In the genomic region with DNA sequence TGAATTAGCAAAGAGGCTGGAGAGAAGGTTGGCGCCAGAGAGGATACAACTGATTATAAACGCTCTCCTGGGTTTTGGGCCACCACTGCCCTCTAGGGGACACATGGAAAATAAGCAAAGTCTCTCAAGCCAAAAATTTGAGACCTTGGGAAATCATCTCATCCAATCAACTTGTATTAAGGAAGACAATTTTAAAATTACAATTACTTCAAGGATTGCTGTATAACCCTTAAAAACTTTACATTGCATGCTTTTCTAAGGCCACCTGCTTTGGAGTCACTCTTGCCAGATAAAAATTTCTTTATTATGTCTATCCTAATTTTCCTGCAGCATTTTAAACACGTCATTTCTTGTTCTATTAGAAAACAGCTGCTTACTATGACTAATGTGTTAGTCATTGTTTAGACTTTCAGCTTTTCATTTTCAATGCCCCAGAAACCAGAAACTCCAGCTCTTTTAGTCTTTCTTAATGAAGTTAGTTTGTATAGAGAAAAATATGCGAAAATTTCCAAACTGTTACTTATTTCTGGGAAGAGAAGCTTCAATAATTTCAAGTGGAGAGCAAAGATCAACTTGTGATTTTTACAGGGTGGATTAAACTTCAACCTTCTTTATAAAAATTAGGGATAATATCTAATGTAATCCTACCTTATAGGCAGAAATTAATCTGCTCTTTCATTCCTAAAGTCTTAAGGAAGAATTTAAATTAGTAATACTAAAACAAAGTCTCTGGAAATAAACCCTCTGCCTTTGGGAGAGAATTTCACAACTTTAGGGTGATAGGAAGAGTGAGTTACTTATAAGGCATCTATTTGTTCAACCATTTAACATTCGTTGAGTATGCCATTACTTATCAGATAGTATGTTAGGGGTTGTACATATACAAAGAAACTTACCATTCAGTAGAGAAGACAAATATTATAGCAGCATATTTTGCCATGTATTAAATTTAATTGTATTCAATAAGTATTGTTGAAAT, we compare ENCODE assay signal across 8 cellular contexts. TPM values are rescaled to one million over a fixed set of nuclear protein-coding genes. Genes with fewer than 3 reads are reported as not detected.
DNase-seq lines count a peak whose midpoint lies in the region; ATAC-seq and TF ChIP-seq lines count a peak whose summit lies in the region.

No MANE protein-coding gene starts in this region.

- WGBS in right lobe of liver (ENCODE audit: insufficient coverage, low coverage, low lambda C conversion rate, missing lambda C conversion rate): 14% methylated on average over 5 of the region's 5 CpGs

- peak overlapping the region in 2 of 3 donors; percentile 4 to 75 for H3K27ac ChIP-seq in right lobe of liver

- no peaks in the 10 kb centered on the region for H3K36me3 ChIP-seq in right lobe of liver

- TF ChIP-seq POLR2A in right lobe of liver (IDR thresholded peaks at IDR 0.05): no peak

- peaks cover 0 to 7% (median 0%) of the 10 kb centered on the region in 4 donors for H3K4me1 ChIP-seq in right lobe of liver

- intact Hi-C loops in right lobe of liver (cut with DNase I): loop anchor here in 1 of 2 donors (5.0 kb wide), 1 partner anchor 147 kb away; no protein-coding TSS in a partner anchor

- peak; percentile 79 for DNase-seq in DMS153 treated with DMSO at 0.1 percent for 48 hours (lab: John Stamatoyannopoulos, UW; ENCODE audit: unreplicated experiment)
- DNase-seq in NCI-H146 (lab: John Stamatoyannopoulos, UW): peak; percentile 75
- DNase-seq in UCSD-AML1 (lab: John Stamatoyannopoulos, UW; ENCODE audit: unreplicated experiment): peak; percentile 17
- DNase-seq in ecto neural progenitor cell (ENCODE audit: low spot score): peak; percentile 60
- peak in 2 of 3 donors; percentile 40 to 70 for DNase-seq in right lobe of liver
- peak in 2 of 3 experiments; percentile 15 to 35 for DNase-seq in stimulated activated CD4-positive, alpha-beta T cell treated with anti-CD3 and anti-CD28 coated beads, TNF-alpha, amount 100 ng/mL, for 24 hours (ENCODE audit: low read depth in 3 of 3)

- ATAC-seq in GM21619 (IDR thresholded peaks at IDR 0.05; ENCODE audit: unreplicated experiment) (peak; percentile 48), right lobe of liver (peak; percentile 96 to 97 (median 96)), HG02610 (IDR thresholded peaks at IDR 0.05; ENCODE audit: unreplicated experiment) (no peak)

- TF ChIP-seq CTCF in right lobe of liver (IDR thresholded peaks at IDR 0.05): peak; percentile 74 to 88 (median 84)

- H3K4me3 ChIP-seq in right lobe of liver: no peak overlapping the region

- H3K9me3 ChIP-seq in right lobe of liver: no peaks in the 10 kb centered on the region

- no peaks in the 10 kb centered on the region for H3K27me3 ChIP-seq in right lobe of liver

RNA-seq across cellular contexts. Expression of gene RHOBTB1, which starts 20.6 kb away (rescaled TPM):
- total RNA-seq in right lobe of liver: 1 to 10 TPM; 3.0 to 5.4 (median 4.4) TPM

Comparison
In these comparisons a context has a peak if more than half of its experiments do, and no peak if none do; other contexts are left out.
1. DNase-seq: peak in every context shown above with its lines; median percentile 79 in DMS153 treated with DMSO at 0.1 percent for 48 hours; 75 in NCI-H146; 60 in ecto neural progenitor cell; 55 in right lobe of liver; 25 in stimulated activated CD4-positive, alpha-beta T cell treated with anti-CD3 and anti-CD28 coated beads, TNF-alpha, amount 100 ng/mL, for 24 hours; 17 in UCSD-AML1.